13 cellular contexts compared by ENCODE assay signal in genomic region chr3:111910806-111911205, GRCh38. TPM values are rescaled to one million over a fixed set of nuclear protein-coding genes. Genes with fewer than 3 reads are reported as not detected.
DNase-seq lines count a peak whose midpoint lies in the region; ATAC-seq and TF ChIP-seq lines count a peak whose summit lies in the region.
"Had no signal": no experiment of that assay in that cellular context is flagged by ENCODE, and none has a peak within 500 bp of the region (broad histone marks: within the 10 kb centered on the region; RNA-seq: fewer than 3 reads in every experiment).

No MANE protein-coding gene starts in this region.

- intact Hi-C loops in heart right ventricle (cut with DNase I): loop anchor here in 6 of 10 donors (5.0 to 10.0 kb wide), 6 partner anchors 39 to 174 kb away; no protein-coding TSS in a partner anchor

- peaks cover 8 to 86% (median 76%) of the 10 kb centered on the region in 9 donors for H3K4me1 ChIP-seq in heart right ventricle

- H3K27ac ChIP-seq in heart right ventricle: peak overlapping the region in 9 of 10 donors; percentile 32 to 65 (median 48)

- peaks cover 4% of the 10 kb centered on the region for H3K4me1 Mint-ChIP-seq in activated CD8-positive, alpha-beta memory T cell treated with anti-CD3 and anti-CD28 coated beads, Interleukin-2, amount 10 ng/mL, durations not matched to agents 7 days and 5 days
- H3K4me1 Mint-ChIP-seq: activated T-helper 17 cell treated with anti-CD3 and anti-CD28 coated beads, Interleukin-2, amount 50 U/mL, for 72 hours had no signal

- TF ChIP-seq CTCF in heart right ventricle (IDR thresholded peaks at IDR 0.05): no peak

- no peak overlapping the region for H3K27ac Mint-ChIP-seq in activated CD8-positive, alpha-beta memory T cell treated with anti-CD3 and anti-CD28 coated beads, Interleukin-2, amount 10 ng/mL, durations not matched to agents 7 days and 5 days
- H3K27ac Mint-ChIP-seq: activated T-helper 17 cell treated with anti-CD3 and anti-CD28 coated beads, Interleukin-2, amount 50 U/mL, for 72 hours; CD4-positive, alpha-beta T cell; effector memory CD8-positive, alpha-beta T cell had no signal

- H3K27me3 ChIP-seq in heart right ventricle: no peaks in the 10 kb centered on the region

- H3K36me3 Mint-ChIP-seq in activated CD8-positive, alpha-beta memory T cell treated with anti-CD3 and anti-CD28 coated beads, Interleukin-2, amount 10 ng/mL, durations not matched to agents 7 days and 5 days: no peaks in the 10 kb centered on the region

- no peak overlapping the region for H3K4me3 ChIP-seq in heart right ventricle

- peaks cover 0 to 55% (median 10%) of the 10 kb centered on the region in 9 donors for H3K36me3 ChIP-seq in heart right ventricle

- 0 to 3% methylated on average over 2 of the region's 2 CpGs for WGBS in heart right ventricle, 2 donors

- CTCF ChIA-PET in activated CD8-positive, alpha-beta memory T cell treated with anti-CD3 and anti-CD28 coated beads, Interleukin-2, amount 10 ng/mL, durations not matched to agents 7 days and 5 days (lab: Charles Lee): no interaction called here

- peak; percentile 57 for DNase-seq in Daoy (ENCODE audit: low read depth)
- peak; percentile 95 for DNase-seq in amniotic epithelial cell (ENCODE audit: low read depth)
- no peak for DNase-seq in heart right ventricle
- DNase-seq in renal cortical epithelial cell (ENCODE audit: low read depth): peak; percentile 77
- no peak for DNase-seq in stimulated activated CD4-positive, alpha-beta T cell treated with anti-CD3 and anti-CD28 coated beads, Interleukin-4, amount 100 ng/mL, for 24 hours
- no peak for DNase-seq in activated CD8-positive, alpha-beta memory T cell treated with anti-CD3 and anti-CD28 coated beads, Interleukin-2, amount 10 ng/mL, durations not matched to agents 7 days and 5 days
- no peak for DNase-seq in NCI-H1694 treated with DMSO at 0.1 percent for 48 hours (lab: John Stamatoyannopoulos, UW)
- DNase-seq: CD4-positive, alpha-beta T cell; effector memory CD8-positive, alpha-beta T cell; left colon; NCI-H1092 treated with DMSO at 0.1 percent for 48 hours had no signal

- no peaks in the 10 kb centered on the region for H3K27me3 Mint-ChIP-seq in activated CD8-positive, alpha-beta memory T cell treated with anti-CD3 and anti-CD28 coated beads, Interleukin-2, amount 10 ng/mL, durations not matched to agents 7 days and 5 days
- H3K27me3 Mint-ChIP-seq: activated T-helper 17 cell treated with anti-CD3 and anti-CD28 coated beads, Interleukin-2, amount 50 U/mL, for 72 hours; CD4-positive, alpha-beta T cell; effector memory CD8-positive, alpha-beta T cell had no signal

- peak; percentile 42 to 91 (median 74) for ATAC-seq in heart right ventricle
- ATAC-seq in activated CD8-positive, alpha-beta memory T cell treated with anti-CD3 and anti-CD28 coated beads, Interleukin-2, amount 10 ng/mL, durations not matched to agents 7 days and 5 days: no peak
- ATAC-seq in HG03469 (IDR thresholded peaks at IDR 0.05; ENCODE audit: unreplicated experiment): no peak
- ATAC-seq: activated T-helper 17 cell treated with anti-CD3 and anti-CD28 coated beads, Interleukin-2, amount 50 U/mL, for 72 hours; effector memory CD8-positive, alpha-beta T cell; left colon had no signal

- no peaks in the 10 kb centered on the region for H3K9me3 ChIP-seq in heart right ventricle

- no peak overlapping the region for H3K4me3 Mint-ChIP-seq in activated CD8-positive, alpha-beta memory T cell treated with anti-CD3 and anti-CD28 coated beads, Interleukin-2, amount 10 ng/mL, durations not matched to agents 7 days and 5 days
- H3K4me3 Mint-ChIP-seq: activated T-helper 17 cell treated with anti-CD3 and anti-CD28 coated beads, Interleukin-2, amount 50 U/mL, for 72 hours; CD4-positive, alpha-beta T cell; effector memory CD8-positive, alpha-beta T cell had no signal

- no peaks in the 10 kb centered on the region for H3K9me3 Mint-ChIP-seq in activated CD8-positive, alpha-beta memory T cell treated with anti-CD3 and anti-CD28 coated beads, Interleukin-2, amount 10 ng/mL, durations not matched to agents 7 days and 5 days (ENCODE audit: low read depth)
- H3K9me3 Mint-ChIP-seq: activated T-helper 17 cell treated with anti-CD3 and anti-CD28 coated beads, Interleukin-2, amount 50 U/mL, for 72 hours; CD4-positive, alpha-beta T cell; effector memory CD8-positive, alpha-beta T cell had no signal

RNA-seq across cellular contexts. Expression of gene PHLDB2, which starts 51.7 kb away (rescaled TPM):
- 73.2 and 79.5 TPM in 2 replicates for total RNA-seq in Daoy (2014; rRNA removed; shearing (Covaris generic))
- 100 to 1,000 TPM in 9 of 10 donors, 10 to 100 TPM in 1; 85.7 to 293 (median 192) TPM for total RNA-seq in heart right ventricle
- 100 to 1,000 TPM in 1 of 2 donors, 10 to 100 TPM in 1; 33.4 to 151 TPM for polyA plus RNA-seq in heart right ventricle
- total RNA-seq in renal cortical epithelial cell: 109 and 145 TPM in 2 replicates
- 1 to 10 TPM; 4.4 to 4.8 TPM for total RNA-seq in activated CD8-positive, alpha-beta memory T cell treated with anti-CD3 and anti-CD28 coated beads, Interleukin-2, amount 10 ng/mL, durations not matched to agents 7 days and 5 days

Comparison
In these comparisons a context has a peak if more than half of its experiments do, and no peak if none do; other contexts are left out.
1. DNase-seq: peak in Daoy (single experiment), amniotic epithelial cell (single experiment) and renal cortical epithelial cell (single experiment); none in heart right ventricle (0 of 2), stimulated activated CD4-positive, alpha-beta T cell treated with anti-CD3 and anti-CD28 coated beads, Interleukin-4, amount 100 ng/mL, for 24 hours (single experiment), activated CD8-positive, alpha-beta memory T cell treated with anti-CD3 and anti-CD28 coated beads, Interleukin-2, amount 10 ng/mL, durations not matched to agents 7 days and 5 days (single experiment) and NCI-H1694 treated with DMSO at 0.1 percent for 48 hours (single experiment).
2. ATAC-seq: peak in heart right ventricle (8 of 8); none in activated CD8-positive, alpha-beta memory T cell treated with anti-CD3 and anti-CD28 coated beads, Interleukin-2, amount 10 ng/mL, durations not matched to agents 7 days and 5 days (single experiment) and HG03469 (single experiment).
3. RNA of gene PHLDB2, which starts 51.7 kb away (total RNA-seq): 85.7 to 293 TPM in heart right ventricle, 109 to 145 TPM in renal cortical epithelial cell and 73.2 to 79.5 TPM in Daoy; 4.4 to 4.8 TPM in activated CD8-positive, alpha-beta memory T cell treated with anti-CD3 and anti-CD28 coated beads, Interleukin-2, amount 10 ng/mL, durations not matched to agents 7 days and 5 days; every median in the first group is over 10 times any median in the second.